In the genomic region with DNA sequence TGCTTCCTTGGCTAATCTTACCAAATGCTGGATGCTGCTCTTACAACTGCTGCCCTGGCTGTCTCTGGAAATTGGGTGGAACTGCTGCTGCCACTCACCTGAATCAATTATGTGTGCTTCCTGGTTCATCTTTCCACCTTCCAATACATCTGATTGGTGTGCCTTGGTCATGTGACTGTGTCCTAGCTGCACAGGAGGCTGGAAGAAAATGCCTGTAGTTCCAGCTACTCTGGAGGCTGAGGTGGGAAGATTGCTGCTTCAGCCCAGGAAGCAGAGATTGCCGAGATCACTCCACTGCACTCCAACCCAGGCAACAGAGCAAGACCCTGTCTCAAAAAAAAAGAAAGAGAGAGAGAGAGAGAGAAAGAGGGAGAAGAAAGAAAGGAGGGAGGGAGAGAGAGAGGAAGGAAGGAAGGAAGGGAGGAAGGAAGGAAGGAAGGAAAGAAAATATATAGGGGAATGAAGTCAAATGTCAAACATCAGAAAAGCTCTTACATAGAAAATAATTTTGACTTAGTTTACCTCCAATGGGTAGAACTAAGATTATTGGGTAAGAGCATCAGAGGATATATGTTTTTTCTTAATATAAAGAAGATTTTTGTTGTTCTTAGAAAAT, we compare ENCODE assay signal across 2 cellular contexts.
TF ChIP-seq lines count a peak whose summit lies in the region.

No MANE protein-coding gene starts in this region.

TF ChIP-seq in IMR-90, 13 proteins besides CTCF, POLR2A, EP300 and RAD21:
- no peak for TF ChIP-seq BHLHE40 (IDR thresholded peaks at IDR 0.05; ENCODE audit: low read depth, low read length)

TF ChIP-seq in K562, 482 proteins besides CTCF, POLR2A, EP300 and RAD21:
- TF ChIP-seq BHLHE40 (IDR thresholded peaks at IDR 0.05; ENCODE audit: low read length) = 0 out of 2 replicates have a peak, but pooled peaks have one; percentile 4
- TF ChIP-seq HLTF (IDR thresholded peaks at IDR 0.05) = peak; percentile 64; the same call in 1 of the 2 replicates
- no peak for TF ChIP-seq SRF (CRISPR knock-in tag; IDR thresholded peaks at IDR 0.05)
- peak; percentile 83 for TF ChIP-seq TOE1 (IDR thresholded peaks at IDR 0.05; ENCODE audit: borderline replicate concordance)
- no peak for TF ChIP-seq TOE1 (CRISPR knock-in tag; IDR thresholded peaks at IDR 0.05; ENCODE audit: borderline replicate concordance, low read depth)
- TF ChIP-seq SP2 (IDR thresholded peaks at IDR 0.05; ENCODE audit: extremely low read depth, low read depth, low read length, poor library complexity, severe bottlenecking) = no peak
- TF ChIP-seq TRIM24 (IDR thresholded peaks at IDR 0.05) = peak; percentile 36 to 56; a peak in 2 of 4 replicates
- no peak for TF ChIP-seq PML (IDR thresholded peaks at IDR 0.05; ENCODE audit: low read length)
- 0 out of 2 replicates have a peak, but pooled peaks have one; percentile 24 for TF ChIP-seq CBFA2T2 (conservative IDR thresholded peaks at IDR 0.05)
- no peak for TF ChIP-seq ZNF124 (CRISPR knock-in tag; IDR thresholded peaks at IDR 0.05)
- peak in 1 of 2 experiments; percentile 81; a peak in 1 of 3 replicates for TF ChIP-seq CBX3 (IDR thresholded peaks at IDR 0.05; ENCODE audit: borderline replicate concordance in 1 of 2, low read length in 2 of 2)
- no peak for TF ChIP-seq ZKSCAN1 (IDR thresholded peaks at IDR 0.05; ENCODE audit: low read depth, low read length)
- TF ChIP-seq, protein P1, sequence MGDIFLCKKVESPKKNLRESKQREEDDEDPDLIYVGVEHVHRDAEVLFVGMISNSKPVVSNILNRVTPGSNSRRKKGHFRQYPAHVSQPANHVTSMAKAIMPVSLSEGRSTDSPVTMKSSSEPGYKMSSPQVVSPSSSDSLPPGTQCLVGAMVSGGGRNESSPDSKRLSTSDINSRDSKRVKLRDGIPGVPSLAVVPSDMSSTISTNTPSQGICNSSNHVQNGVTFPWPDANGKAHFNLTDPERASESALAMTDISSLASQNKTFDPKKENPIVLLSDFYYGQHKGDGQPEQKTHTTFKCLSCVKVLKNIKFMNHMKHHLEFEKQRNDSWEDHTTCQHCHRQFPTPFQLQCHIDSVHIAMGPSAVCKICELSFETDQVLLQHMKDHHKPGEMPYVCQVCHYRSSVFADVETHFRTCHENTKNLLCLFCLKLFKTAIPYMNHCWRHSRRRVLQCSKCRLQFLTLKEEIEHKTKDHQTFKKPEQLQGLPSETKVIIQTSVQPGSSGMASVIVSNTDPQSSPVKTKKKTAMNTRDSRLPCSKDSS (IDR thresholded peaks at IDR 0.05; ENCODE audit: low read depth, partially characterized antibody) = peak; percentile 42
- peak; percentile 36 for TF ChIP-seq RBM25 (IDR thresholded peaks at IDR 0.05; ENCODE audit: low read depth, low read length, severe bottlenecking)
- TF ChIP-seq, protein P2, sequence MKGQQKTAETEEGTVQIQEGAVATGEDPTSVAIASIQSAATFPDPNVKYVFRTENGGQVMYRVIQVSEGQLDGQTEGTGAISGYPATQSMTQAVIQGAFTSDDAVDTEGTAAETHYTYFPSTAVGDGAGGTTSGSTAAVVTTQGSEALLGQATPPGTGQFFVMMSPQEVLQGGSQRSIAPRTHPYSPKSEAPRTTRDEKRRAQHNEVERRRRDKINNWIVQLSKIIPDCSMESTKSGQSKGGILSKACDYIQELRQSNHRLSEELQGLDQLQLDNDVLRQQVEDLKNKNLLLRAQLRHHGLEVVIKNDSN (CRISPR knock-in tag; IDR thresholded peaks at IDR 0.05) = peak; percentile 90
- peak; percentile 90 for TF ChIP-seq TRIM28 (IDR thresholded peaks at IDR 0.05)
- peak; percentile 40 for TF ChIP-seq PHF20 (IDR thresholded peaks at IDR 0.05; ENCODE audit: partially characterized antibody)
- no peak for TF ChIP-seq NFRKB (IDR thresholded peaks at IDR 0.05; ENCODE audit: low read depth)
- TF ChIP-seq NFYB (IDR thresholded peaks at IDR 0.05; ENCODE audit: extremely low read depth, insufficient read length) = peak; percentile 88
- TF ChIP-seq, protein P3, sequence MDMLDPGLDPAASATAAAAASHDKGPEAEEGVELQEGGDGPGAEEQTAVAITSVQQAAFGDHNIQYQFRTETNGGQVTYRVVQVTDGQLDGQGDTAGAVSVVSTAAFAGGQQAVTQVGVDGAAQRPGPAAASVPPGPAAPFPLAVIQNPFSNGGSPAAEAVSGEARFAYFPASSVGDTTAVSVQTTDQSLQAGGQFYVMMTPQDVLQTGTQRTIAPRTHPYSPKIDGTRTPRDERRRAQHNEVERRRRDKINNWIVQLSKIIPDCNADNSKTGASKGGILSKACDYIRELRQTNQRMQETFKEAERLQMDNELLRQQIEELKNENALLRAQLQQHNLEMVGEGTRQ (CRISPR knock-in tag; IDR thresholded peaks at IDR 0.05) = peak; percentile 80
- TF ChIP-seq, protein P4, sequence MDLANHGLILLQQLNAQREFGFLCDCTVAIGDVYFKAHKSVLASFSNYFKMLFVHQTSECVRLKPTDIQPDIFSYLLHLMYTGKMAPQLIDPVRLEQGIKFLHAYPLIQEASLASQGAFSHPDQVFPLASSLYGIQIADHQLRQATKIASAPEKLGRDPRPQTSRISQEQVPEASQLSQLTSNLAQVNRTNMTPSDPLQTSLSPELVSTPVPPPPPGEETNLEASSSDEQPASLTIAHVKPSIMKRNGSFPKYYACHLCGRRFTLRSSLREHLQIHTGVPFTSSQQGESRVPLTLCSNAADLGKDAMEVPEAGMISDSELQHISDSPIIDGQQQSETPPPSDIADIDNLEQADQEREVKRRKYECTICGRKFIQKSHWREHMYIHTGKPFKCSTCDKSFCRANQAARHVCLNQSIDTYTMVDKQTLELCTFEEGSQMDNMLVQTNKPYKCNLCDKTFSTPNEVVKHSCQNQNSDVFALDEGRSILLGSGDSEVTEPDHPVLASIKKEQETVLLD (IDR thresholded peaks at IDR 0.05) = no peak
- TF ChIP-seq, protein P5, sequence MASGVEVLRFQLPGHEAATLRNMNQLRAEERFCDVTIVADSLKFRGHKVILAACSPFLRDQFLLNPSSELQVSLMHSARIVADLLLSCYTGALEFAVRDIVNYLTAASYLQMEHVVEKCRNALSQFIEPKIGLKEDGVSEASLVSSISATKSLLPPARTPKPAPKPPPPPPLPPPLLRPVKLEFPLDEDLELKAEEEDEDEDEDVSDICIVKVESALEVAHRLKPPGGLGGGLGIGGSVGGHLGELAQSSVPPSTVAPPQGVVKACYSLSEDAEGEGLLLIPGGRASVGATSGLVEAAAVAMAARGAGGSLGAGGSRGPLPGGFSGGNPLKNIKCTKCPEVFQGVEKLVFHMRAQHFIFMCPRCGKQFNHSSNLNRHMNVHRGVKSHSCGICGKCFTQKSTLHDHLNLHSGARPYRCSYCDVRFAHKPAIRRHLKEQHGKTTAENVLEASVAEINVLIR (CRISPR knock-in tag; IDR thresholded peaks at IDR 0.05) = no peak
- TF ChIP-seq SAP30 (IDR thresholded peaks at IDR 0.05; ENCODE audit: borderline replicate concordance, insufficient read depth, low read depth, low read length, poor library complexity, severe bottlenecking) = no peak
- TF ChIP-seq, protein P6, sequence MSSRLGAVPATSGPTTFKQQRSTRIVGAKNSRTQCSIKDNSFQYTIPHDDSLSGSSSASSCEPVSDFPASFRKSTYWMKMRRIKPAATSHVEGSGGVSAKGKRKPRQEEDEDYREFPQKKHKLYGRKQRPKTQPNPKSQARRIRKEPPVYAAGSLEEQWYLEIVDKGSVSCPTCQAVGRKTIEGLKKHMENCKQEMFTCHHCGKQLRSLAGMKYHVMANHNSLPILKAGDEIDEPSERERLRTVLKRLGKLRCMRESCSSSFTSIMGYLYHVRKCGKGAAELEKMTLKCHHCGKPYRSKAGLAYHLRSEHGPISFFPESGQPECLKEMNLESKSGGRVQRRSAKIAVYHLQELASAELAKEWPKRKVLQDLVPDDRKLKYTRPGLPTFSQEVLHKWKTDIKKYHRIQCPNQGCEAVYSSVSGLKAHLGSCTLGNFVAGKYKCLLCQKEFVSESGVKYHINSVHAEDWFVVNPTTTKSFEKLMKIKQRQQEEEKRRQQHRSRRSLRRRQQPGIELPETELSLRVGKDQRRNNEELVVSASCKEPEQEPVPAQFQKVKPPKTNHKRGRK (tag; IDR thresholded peaks at IDR 0.05) = peak; percentile 83
- TF ChIP-seq, protein P7, sequence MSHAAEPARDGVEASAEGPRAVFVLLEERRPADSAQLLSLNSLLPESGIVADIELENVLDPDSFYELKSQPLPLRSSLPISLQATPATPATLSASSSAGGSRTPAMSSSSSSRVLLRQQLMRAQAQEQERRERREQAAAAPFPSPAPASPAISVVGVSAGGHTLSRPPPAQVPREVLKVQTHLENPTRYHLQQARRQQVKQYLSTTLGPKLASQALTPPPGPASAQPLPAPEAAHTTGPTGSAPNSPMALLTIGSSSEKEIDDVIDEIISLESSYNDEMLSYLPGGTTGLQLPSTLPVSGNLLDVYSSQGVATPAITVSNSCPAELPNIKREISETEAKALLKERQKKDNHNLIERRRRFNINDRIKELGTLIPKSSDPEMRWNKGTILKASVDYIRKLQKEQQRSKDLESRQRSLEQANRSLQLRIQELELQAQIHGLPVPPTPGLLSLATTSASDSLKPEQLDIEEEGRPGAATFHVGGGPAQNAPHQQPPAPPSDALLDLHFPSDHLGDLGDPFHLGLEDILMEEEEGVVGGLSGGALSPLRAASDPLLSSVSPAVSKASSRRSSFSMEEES (CRISPR knock-in tag; IDR thresholded peaks at IDR 0.05) = peak; percentile 80
- TF ChIP-seq RAD51 (IDR thresholded peaks at IDR 0.05; ENCODE audit: borderline replicate concordance, low read depth) = peak; percentile 77
